ENCODE assay signal across 8 cellular contexts in genomic region chr13:50130686-50131051, GRCh38.
DNase-seq lines count a peak whose midpoint lies in the region; ATAC-seq and TF ChIP-seq lines count a peak whose summit lies in the region.

No MANE protein-coding gene starts in this region.

- H3K4me1 ChIP-seq in Peyer's patch (peaks cover 6 to 42% (median 25%) of the 10 kb centered on the region in 4 donors), uterus (no peaks in the 10 kb centered on the region)

- no peaks in the 10 kb centered on the region for H3K9me3 Mint-ChIP-seq in mesothelial cell of epicardium

- TF ChIP-seq POLR2A in Peyer's patch (IDR thresholded peaks at IDR 0.05) (no peak), uterus (IDR thresholded peaks at IDR 0.05) (no peak)

- ATAC-seq in GM19467 (IDR thresholded peaks at IDR 0.05; ENCODE audit: unreplicated experiment), result no peak

- peaks cover 0 to 32% of the 10 kb centered on the region in 2 donors for H3K27me3 ChIP-seq in Peyer's patch
- peaks cover 23 to 24% of the 10 kb centered on the region in 2 donors for H3K27me3 ChIP-seq in uterus

- intact Hi-C loops in uterus (cut with DNase I; ENCODE audit: low total_unique reads), result no loop called here

- no peak overlapping the region for H3K27ac Mint-ChIP-seq in mesothelial cell of epicardium

- peaks cover 99% of the 10 kb centered on the region for H3K27me3 Mint-ChIP-seq in mesothelial cell of epicardium (ENCODE audit: low read depth)

- peaks cover 0 to 5% (median 0%) of the 10 kb centered on the region in 4 donors for H3K9me3 ChIP-seq in Peyer's patch
- no peaks in the 10 kb centered on the region for H3K9me3 ChIP-seq in uterus

- H3K4me3 Mint-ChIP-seq in mesothelial cell of epicardium, result peak overlapping the region; percentile 52

- DNase-seq in activated CD4-positive, CD25-positive, alpha-beta regulatory T cell treated with anti-CD3 and anti-CD28 coated beads, Interleukin-2, amount 50 U/mL, for 72 hours, result peak; percentile 51
- DNase-seq in activated CD4-positive, CD25-positive, alpha-beta regulatory T cell (lab: John Stamatoyannopoulos, UW), result no peak
- DNase-seq in Peyer's patch (peak in 2 of 3 donors; percentile 59 to 61), dermis blood vessel endothelial cell (peak; percentile 51), mesothelial cell of epicardium (ENCODE audit: low spot score in 2 of 2, unreplicated experiment in 2 of 2) (no peak), uterus (no peak), medulla oblongata (ENCODE audit: extremely low spot score) (no peak)

- H3K4me3 ChIP-seq in Peyer's patch, result peak overlapping the region; percentile 23 to 54 (median 46)
- peak overlapping the region; percentile 25 to 26 for H3K4me3 ChIP-seq in uterus

- no peaks in the 10 kb centered on the region for H3K36me3 Mint-ChIP-seq in mesothelial cell of epicardium

- H3K36me3 ChIP-seq in Peyer's patch (no peaks in the 10 kb centered on the region), uterus (no peaks in the 10 kb centered on the region)

- peak overlapping the region; percentile 1 to 59 (median 36) for H3K27ac ChIP-seq in Peyer's patch
- peak overlapping the region; percentile 73 to 82 for H3K27ac ChIP-seq in uterus

- peaks cover 53% of the 10 kb centered on the region for H3K4me1 Mint-ChIP-seq in mesothelial cell of epicardium

- TF ChIP-seq CTCF in Peyer's patch (IDR thresholded peaks at IDR 0.05) (no peak), mesothelial cell of epicardium (IDR thresholded peaks at IDR 0.05; ENCODE audit: unreplicated experiment) (no peak), uterus (IDR thresholded peaks at IDR 0.05) (no peak)

Comparison
In these comparisons a context has a peak if more than half of its experiments do, and no peak if none do; other contexts are left out.
1. DNase-seq: peak in activated CD4-positive, CD25-positive, alpha-beta regulatory T cell treated with anti-CD3 and anti-CD28 coated beads, Interleukin-2, amount 50 U/mL, for 72 hours (single experiment), Peyer's patch (2 of 3) and dermis blood vessel endothelial cell (single experiment); none in activated CD4-positive, CD25-positive, alpha-beta regulatory T cell (0 of 4), mesothelial cell of epicardium (0 of 2), uterus (0 of 2) and medulla oblongata (single experiment).